Comparison of ENCODE assay signal across 14 cellular contexts in genomic region chr22:45896153-45896951, GRCh38.
DNase-seq lines count a peak whose midpoint lies in the region; ATAC-seq, FAIRE-seq and TF ChIP-seq lines count a peak whose summit lies in the region.
"Had no signal": no experiment of that assay in that cellular context is flagged by ENCODE, and none has a peak within 500 bp of the region (broad histone marks: within the 10 kb centered on the region; RNA-seq: fewer than 3 reads in every experiment).

No MANE protein-coding gene starts in this region.

- H3K79me2 ChIP-seq in keratinocyte (ENCODE audit: control insufficient read depth, insufficient read depth, low read length), result no peaks in the 10 kb centered on the region

- no peaks in the 10 kb centered on the region for H3K9me1 ChIP-seq in keratinocyte (ENCODE audit: control insufficient read depth, extremely low read depth, insufficient read depth, low read length)

- H3K27me3 ChIP-seq in keratinocyte (ENCODE audit: control insufficient read depth, extremely low read depth, insufficient read depth, low read length) (peaks cover 7% of the 10 kb centered on the region), thymus (ENCODE audit: control insufficient read depth, insufficient read depth) (peaks cover 2% of the 10 kb centered on the region)
- no peaks in the 10 kb centered on the region for H3K27me3 ChIP-seq in CD8-positive, alpha-beta T cell (ENCODE audit: insufficient read depth, low read length)
- H3K27me3 ChIP-seq: testis had no signal

- H4K20me1 ChIP-seq in keratinocyte (ENCODE audit: control insufficient read depth, extremely low read depth, insufficient read depth, low read length), result no peaks in the 10 kb centered on the region

- H3K4me2 ChIP-seq in keratinocyte (ENCODE audit: control insufficient read depth, extremely low read depth, insufficient read depth, low read depth, low read length), result peak overlapping the region; percentile 53

- 90% methylated on average over 20 of the region's 20 CpGs for WGBS in thymus

- no peaks in the 10 kb centered on the region for H3K9me3 ChIP-seq in keratinocyte (ENCODE audit: control insufficient read depth, low read depth, low read length)
- no peaks in the 10 kb centered on the region for H3K9me3 ChIP-seq in thymus (ENCODE audit: control insufficient read depth)
- no peaks in the 10 kb centered on the region for H3K9me3 ChIP-seq in CD8-positive, alpha-beta T cell (ENCODE audit: low read length)
- H3K9me3 ChIP-seq: testis had no signal

- peak; percentile 81 for FAIRE-seq in keratinocyte (lab: Jason Lieb, UNC)

- CTCF ChIA-PET in WTC11 (lab: Charles Lee), result interaction anchor here (0.6 to 2.5 kb wide), 10 partner anchors 9 to 731 kb away, joined by 3 to 25 read pairs (median 4); no protein-coding TSS in a partner anchor
- CTCF ChIA-PET in CD8-positive, alpha-beta T cell (lab: Charles Lee), result no interaction called here

- intact Hi-C loops in CD8-positive, alpha-beta T cell (cut with DNase I, micrococcal nuclease), result no loop called here

- peaks cover 14% of the 10 kb centered on the region for H3K4me1 Mint-ChIP-seq in WTC11
- H3K4me1 Mint-ChIP-seq in CD8-positive, alpha-beta T cell (ENCODE audit: low read depth), result no peaks in the 10 kb centered on the region
- H3K4me1 Mint-ChIP-seq: activated CD4-positive, alpha-beta memory T cell treated with anti-CD3 and anti-CD28 coated beads, Interleukin-2, amount 10 ng/mL, durations not matched to agents 7 days and 5 days; naive thymus-derived CD8-positive, alpha-beta T cell had no signal

- TF ChIP-seq CTCF in WTC11 (IDR thresholded peaks at IDR 0.05) (no peak), keratinocyte (optimal IDR thresholded peaks at IDR 0.05 in 1 of 3, IDR thresholded peaks at IDR 0.05 in 1 of 3, conservative IDR thresholded peaks at IDR 0.05 in 1 of 3; ENCODE audit: extremely low read depth in 1 of 3, insufficient read depth in 2 of 3, low read length in 3 of 3) (no peak)
- TF ChIP-seq CTCF in CD8-positive, alpha-beta T cell (IDR thresholded peaks at IDR 0.05), result no peak

- H3K36me3 Mint-ChIP-seq in WTC11, result no peaks in the 10 kb centered on the region
- no peaks in the 10 kb centered on the region for H3K36me3 Mint-ChIP-seq in CD8-positive, alpha-beta T cell
- H3K36me3 Mint-ChIP-seq: naive thymus-derived CD8-positive, alpha-beta T cell had no signal

- H3K4me3 ChIP-seq in keratinocyte (ENCODE audit: control insufficient read depth in 2 of 3, extremely low read depth in 1 of 3, insufficient read depth in 2 of 3, low read depth in 1 of 3, low read length in 3 of 3), result no peak overlapping the region
- H3K4me3 ChIP-seq in thymus (ENCODE audit: low read length), result no peak overlapping the region
- H3K4me3 ChIP-seq in CD8-positive, alpha-beta T cell (ENCODE audit: low read depth, low read length), result no peak overlapping the region
- H3K4me3 ChIP-seq: testis had no signal

- H3K4me1 ChIP-seq in keratinocyte (ENCODE audit: control insufficient read depth, extremely low read depth, insufficient read depth, low read length), result peaks cover 10% of the 10 kb centered on the region
- no peaks in the 10 kb centered on the region for H3K4me1 ChIP-seq in thymus (ENCODE audit: control insufficient read depth, insufficient read depth, low read length)
- no peaks in the 10 kb centered on the region for H3K4me1 ChIP-seq in CD8-positive, alpha-beta T cell (ENCODE audit: insufficient read depth, low read length)
- H3K4me1 ChIP-seq: testis had no signal

- peaks cover 6% of the 10 kb centered on the region; the same call in 1 of the 2 replicates for H3K9me3 Mint-ChIP-seq in WTC11
- H3K9me3 Mint-ChIP-seq in CD8-positive, alpha-beta T cell, result no peaks in the 10 kb centered on the region
- H3K9me3 Mint-ChIP-seq: activated CD4-positive, alpha-beta memory T cell treated with anti-CD3 and anti-CD28 coated beads, Interleukin-2, amount 10 ng/mL, durations not matched to agents 7 days and 5 days; naive thymus-derived CD8-positive, alpha-beta T cell had no signal

- peak overlapping the region; percentile 65; the same call in 1 of the 2 replicates for H3K27ac Mint-ChIP-seq in WTC11
- H3K27ac Mint-ChIP-seq in CD8-positive, alpha-beta T cell, result no peak overlapping the region
- H3K27ac Mint-ChIP-seq: activated CD4-positive, alpha-beta memory T cell treated with anti-CD3 and anti-CD28 coated beads, Interleukin-2, amount 10 ng/mL, durations not matched to agents 7 days and 5 days had no signal

- dilution Hi-C loops in keratinocyte (cut with MboI; ENCODE audit: extremely low pct_ligation_motif_present, low sequenced_read_pairs), result no loop called here

- POLR2A ChIA-PET in WTC11 (lab: Charles Lee), result no interaction called here
- POLR2A ChIA-PET in CD8-positive, alpha-beta T cell (lab: Charles Lee), result no interaction called here

- H3K27ac ChIP-seq in keratinocyte (ENCODE audit: control insufficient read depth, insufficient read depth, low read length), result no peak overlapping the region
- H3K27ac ChIP-seq in thymus (ENCODE audit: low read depth), result peak overlapping the region; percentile 6
- H3K27ac ChIP-seq in CD8-positive, alpha-beta T cell (ENCODE audit: low read depth, low read length), result no peak overlapping the region
- H3K27ac ChIP-seq: HL-60, testis had no signal

- peak overlapping the region; percentile 24 for H3K9ac ChIP-seq in keratinocyte (ENCODE audit: control insufficient read depth, extremely low read depth, insufficient read depth, low read length)

- ATAC-seq in WTC11 (peak; percentile 90), GM21529 (IDR thresholded peaks at IDR 0.05; ENCODE audit: unreplicated experiment) (no peak)
- ATAC-seq in CD8-positive, alpha-beta T cell, result no peak
- ATAC-seq: naive thymus-derived CD8-positive, alpha-beta T cell had no signal

- H3K27me3 Mint-ChIP-seq in WTC11 (ENCODE audit: low read depth), result no peaks in the 10 kb centered on the region; the same call in 1 of the 2 replicates
- H3K27me3 Mint-ChIP-seq in CD8-positive, alpha-beta T cell (ENCODE audit: low read depth), result peaks cover 6% of the 10 kb centered on the region

- H3K4me3 Mint-ChIP-seq in WTC11, result no peak overlapping the region
- no peak overlapping the region for H3K4me3 Mint-ChIP-seq in CD8-positive, alpha-beta T cell
- H3K4me3 Mint-ChIP-seq: activated CD4-positive, alpha-beta memory T cell treated with anti-CD3 and anti-CD28 coated beads, Interleukin-2, amount 10 ng/mL, durations not matched to agents 7 days and 5 days; naive thymus-derived CD8-positive, alpha-beta T cell had no signal

- DNase-seq in HT-29 (ENCODE audit: low spot score), result peak; percentile 80
- peak; percentile 69 for DNase-seq in WTC11 (ENCODE audit: low spot score)
- no peak for DNase-seq in keratinocyte (ENCODE audit: low read depth, low spot score)
- DNase-seq in stimulated activated CD4-positive, alpha-beta T cell treated with anti-CD3 and anti-CD28 coated beads, Interleukin-4, amount 100 ng/mL, for 24 hours, result no peak
- no peak for DNase-seq in CD8-positive, alpha-beta T cell
- DNase-seq: activated CD4-positive, alpha-beta memory T cell treated with anti-CD3 and anti-CD28 coated beads, Interleukin-2, amount 10 ng/mL, durations not matched to agents 7 days and 5 days; activated gamma-delta T cell treated with Interleukin-2 at 50 U/mL for 16 hours; caudate nucleus; MM.1S; testis had no signal

- H3K36me3 ChIP-seq in keratinocyte (ENCODE audit: control insufficient read depth in 2 of 2, extremely low read depth in 1 of 2, insufficient read depth in 2 of 2, low read length in 2 of 2), result no peaks in the 10 kb centered on the region
- H3K36me3 ChIP-seq in thymus (ENCODE audit: control insufficient read depth, insufficient read depth), result no peaks in the 10 kb centered on the region
- H3K36me3 ChIP-seq in CD8-positive, alpha-beta T cell (ENCODE audit: insufficient read depth, low read length), result no peaks in the 10 kb centered on the region

- peak overlapping the region; percentile 76 for H2AFZ ChIP-seq in keratinocyte (ENCODE audit: control insufficient read depth, low read length)

TF ChIP-seq in WTC11, 78 proteins besides CTCF, POLR2A, EP300 and RAD21:
- TF ChIP-seq MAX (CRISPR knock-in tag; IDR thresholded peaks at IDR 0.05) (peak; percentile 41; the same call in 1 of the 2 replicates), EMX1 (CRISPR knock-in tag; IDR thresholded peaks at IDR 0.05) (no peak)

Comparison
In these comparisons a context has a peak if more than half of its experiments do, and no peak if none do; other contexts are left out.
1. DNase-seq: peak in HT-29 (single experiment) and WTC11 (single experiment); none in keratinocyte (single experiment), stimulated activated CD4-positive, alpha-beta T cell treated with anti-CD3 and anti-CD28 coated beads, Interleukin-4, amount 100 ng/mL, for 24 hours (single experiment) and CD8-positive, alpha-beta T cell (0 of 7).